1 cellular context compared by ENCODE assay signal in genomic region chr11:125141178-125141577, GRCh38.
TF ChIP-seq lines count a peak whose summit lies in the region.

No MANE protein-coding gene starts in this region.

TF ChIP-seq in GM23338, 12 proteins besides CTCF, POLR2A, EP300 and RAD21 (continued from another document):
- no peak for TF ChIP-seq ZNF462 (CRISPR knock-in tag; IDR thresholded peaks at IDR 0.05)
- no peak for TF ChIP-seq NANOG (IDR thresholded peaks at IDR 0.05; ENCODE audit: borderline replicate concordance)
- no peak for TF ChIP-seq ZNF331 (CRISPR knock-in tag; IDR thresholded peaks at IDR 0.05; ENCODE audit: low read depth)
- no peak for TF ChIP-seq POLR2AphosphoS5 (IDR thresholded peaks at IDR 0.05; ENCODE audit: low read depth)
- no peak for TF ChIP-seq CREB1 (CRISPR knock-in tag; IDR thresholded peaks at IDR 0.05; ENCODE audit: low read depth)
- TF ChIP-seq ETS1 (IDR thresholded peaks at IDR 0.05): no peak
- TF ChIP-seq EZH2phosphoT487 (IDR thresholded peaks at IDR 0.05; ENCODE audit: unreplicated experiment): no peak
- TF ChIP-seq JUNB (IDR thresholded peaks at IDR 0.05; ENCODE audit: unreplicated experiment): no peak
- no peak for TF ChIP-seq REST (IDR thresholded peaks at IDR 0.05; ENCODE audit: unreplicated experiment)
- TF ChIP-seq ZNF114 (CRISPR knock-in tag; IDR thresholded peaks at IDR 0.05): no peak
- TF ChIP-seq STAT1 (IDR thresholded peaks at IDR 0.05; ENCODE audit: unreplicated experiment): no peak
